ENCODE assay signal across 8 cellular contexts in the genomic region with DNA sequence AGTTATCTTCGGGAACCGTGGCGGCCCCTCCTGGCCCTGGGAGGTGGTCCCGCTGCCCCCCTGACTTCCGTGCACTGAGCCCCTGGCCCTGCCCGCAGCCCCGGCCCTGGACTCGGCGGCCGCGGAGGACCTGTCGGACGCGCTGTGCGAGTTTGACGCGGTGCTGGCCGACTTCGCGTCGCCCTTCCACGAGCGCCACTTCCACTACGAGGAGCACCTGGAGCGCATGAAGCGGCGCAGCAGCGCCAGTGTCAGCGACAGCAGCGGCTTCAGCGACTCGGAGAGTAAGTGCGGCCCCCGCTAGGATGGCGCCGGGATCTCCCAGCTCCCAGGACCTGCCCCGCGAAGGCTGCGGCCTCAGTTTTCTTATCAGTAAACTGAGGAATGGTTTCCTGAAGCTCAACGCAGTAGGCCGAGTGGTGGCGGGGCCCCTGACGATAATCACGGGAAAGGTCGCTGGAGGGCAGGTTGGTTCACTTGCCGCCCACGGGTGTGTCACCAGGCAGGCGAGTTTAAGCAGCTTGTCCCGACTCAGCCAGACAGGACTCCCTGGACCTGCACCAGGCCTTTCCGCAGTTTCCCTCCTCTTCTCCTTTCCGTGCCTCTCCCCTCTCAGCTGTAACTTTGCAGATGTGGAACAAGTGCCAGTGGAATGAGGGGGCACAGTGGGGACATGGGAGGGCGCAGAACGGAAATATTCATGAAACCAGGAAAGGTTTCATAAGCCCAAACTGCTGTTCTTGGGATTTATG. TPM values are rescaled to one million over a fixed set of nuclear protein-coding genes. Genes with fewer than 3 reads are reported as not detected.
A peak's percentile ranks its signal among the peaks of the same experiment; 100 is the strongest.
DNase-seq lines count a peak whose midpoint lies in the region; ATAC-seq, FAIRE-seq and TF ChIP-seq lines count a peak whose summit lies in the region.

No MANE protein-coding gene starts in this region.

- H3K9me3 ChIP-seq in BE2C (no peaks in the 10 kb centered on the region), vagina (no peaks in the 10 kb centered on the region)

- ATAC-seq in GM21447 (IDR thresholded peaks at IDR 0.05; ENCODE audit: unreplicated experiment) (peak; percentile 17), Right ventricle myocardium superior (ENCODE audit: poor library complexity) (peak; percentile 53)

- H3K4me1 ChIP-seq in BE2C (no peaks in the 10 kb centered on the region), vagina (peaks cover 27% of the 10 kb centered on the region)

- peak overlapping the region; percentile 54 for H3K4me3 Mint-ChIP-seq in osteocyte (ENCODE audit: unreplicated experiment)

- H3K4me3 ChIP-seq in BE2C (ENCODE audit: low read depth, low read length) (peak overlapping the region; percentile 41), vagina (peak overlapping the region; percentile 71 to 88)

- peaks cover 7% of the 10 kb centered on the region for H3K4me1 Mint-ChIP-seq in osteocyte (ENCODE audit: unreplicated experiment)

- H3K27ac ChIP-seq in vagina: peak overlapping the region; percentile 76

- H3K27me3 ChIP-seq in BE2C (peaks cover 52% of the 10 kb centered on the region), vagina (no peaks in the 10 kb centered on the region)

- DNase-seq in BE2C (peak; percentile 29), NCI-H1092 treated with DMSO at 0.1 percent for 48 hours (lab: John Stamatoyannopoulos, UW) (peak; percentile 9), Right ventricle myocardium superior (peak; percentile 69), osteocyte (ENCODE audit: extremely low spot score, unreplicated experiment) (no peak), vagina (ENCODE audit: extremely low spot score in 2 of 2) (no peak), H54 (ENCODE audit: insufficient read length, low spot score) (no peak)
- DNase-seq in activated naive CD4-positive, alpha-beta T cell (lab: John Stamatoyannopoulos, UW): peak; percentile 32 to 52 (median 48)

- no peak overlapping the region for H3K27ac Mint-ChIP-seq in osteocyte (ENCODE audit: unreplicated experiment)

- TF ChIP-seq CTCF in BE2C (IDR thresholded peaks at IDR 0.05; ENCODE audit: low read depth, low read length): no peak
- TF ChIP-seq CTCF in osteocyte (IDR thresholded peaks at IDR 0.05): no peak
- no peak for TF ChIP-seq CTCF in vagina (IDR thresholded peaks at IDR 0.05)

- H3K9me3 Mint-ChIP-seq in osteocyte (ENCODE audit: unreplicated experiment): no peaks in the 10 kb centered on the region

- H3K36me3 ChIP-seq in BE2C (no peaks in the 10 kb centered on the region), vagina (no peaks in the 10 kb centered on the region)

- no peak for FAIRE-seq in H54 (lab: Jason Lieb, UNC)

- peaks cover 58% of the 10 kb centered on the region for H3K27me3 Mint-ChIP-seq in osteocyte (ENCODE audit: unreplicated experiment)

- intact Hi-C loops in Right ventricle myocardium superior (cut with DNase I) (no loop called here), vagina (cut with DNase I) (loop anchor here (10.0 kb wide), 1 partner anchor 196 kb away; no protein-coding TSS in a partner anchor)

- TF ChIP-seq POLR2A in vagina (IDR thresholded peaks at IDR 0.05): no peak
- TF ChIP-seq POLR2A in H54 (IDR thresholded peaks at IDR 0.05; ENCODE audit: low read depth, low read length): no peak

- H3K36me3 Mint-ChIP-seq in osteocyte (ENCODE audit: unreplicated experiment): no peaks in the 10 kb centered on the region

RNA-seq across cellular contexts. Expression of a gene that starts 1.0 kb away (rescaled TPM):
- not detected for polyA plus RNA-seq in BE2C (2012; ENCODE audit: insufficient read depth, insufficient read length, low read depth)
- total RNA-seq in Right ventricle myocardium superior (33.2 TPM), osteocyte (1.3 and 1.6 TPM in 2 replicates), vagina (212 TPM)

Comparison
In these comparisons a context has a peak if more than half of its experiments do, and no peak if none do; other contexts are left out.
1. DNase-seq: peak in BE2C (single experiment), NCI-H1092 treated with DMSO at 0.1 percent for 48 hours (single experiment), activated naive CD4-positive, alpha-beta T cell (4 of 4) and Right ventricle myocardium superior (single experiment); none in osteocyte (single experiment), vagina (0 of 2) and H54 (single experiment).
2. RNA of a gene that starts 1.0 kb away (total RNA-seq): 212 TPM in vagina (single experiment) and 33.2 TPM in Right ventricle myocardium superior (single experiment); 1.3 to 1.6 TPM in osteocyte; every median in the first group is over 10 times any median in the second.